17 cellular contexts compared by ENCODE assay signal in genomic region chr13:66714795-66715194, GRCh38.
A peak's percentile ranks its signal among the peaks of the same experiment; 100 is the strongest.
DNase-seq lines count a peak whose midpoint lies in the region; ATAC-seq and TF ChIP-seq lines count a peak whose summit lies in the region.
"Had no signal": no experiment of that assay in that cellular context is flagged by ENCODE, and none has a peak within 500 bp of the region (broad histone marks: within the 10 kb centered on the region; RNA-seq: fewer than 3 reads in every experiment).

No MANE protein-coding gene starts in this region.

- H3K9ac ChIP-seq in endodermal cell (ENCODE audit: extremely low read depth, low read length, poor library complexity, severe bottlenecking), result no peak overlapping the region

- no peak overlapping the region for H3K27ac Mint-ChIP-seq in endodermal cell
- H3K27ac Mint-ChIP-seq: activated naive CD8-positive, alpha-beta T cell treated with anti-CD3 and anti-CD28 coated beads, Interleukin-2, amount 50 U/mL, for 24 hours; CD8-positive, alpha-beta T cell had no signal

- H3K27me3 Mint-ChIP-seq in endodermal cell (ENCODE audit: insufficient read depth), result no peaks in the 10 kb centered on the region
- H3K27me3 Mint-ChIP-seq in activated T-cell treated with anti-CD3 and anti-CD28 coated beads, Interleukin-2, amount 50 U/mL, for 4 hours (ENCODE audit: low read depth), result no peaks in the 10 kb centered on the region
- H3K27me3 Mint-ChIP-seq: activated naive CD8-positive, alpha-beta T cell treated with anti-CD3 and anti-CD28 coated beads, Interleukin-2, amount 50 U/mL, for 24 hours had no signal

- no peak for ATAC-seq in activated T-cell treated with anti-CD3 and anti-CD28 coated beads, Interleukin-2, amount 50 U/mL, for 4 hours
- ATAC-seq: activated naive CD8-positive, alpha-beta T cell treated with anti-CD3 and anti-CD28 coated beads, Interleukin-2, amount 50 U/mL, for 24 hours; CD8-positive, alpha-beta T cell; heart right ventricle; left cardiac atrium had no signal

- H3K27ac ChIP-seq in endodermal cell (ENCODE audit: low read depth, low read length), result no peak overlapping the region
- H3K27ac ChIP-seq: heart right ventricle, thyroid gland had no signal

- peak; percentile 1 for DNase-seq in EH (ENCODE audit: low read depth)
- DNase-seq in NAMALWA (ENCODE audit: low spot score), result peak; percentile 22
- DNase-seq in endodermal cell, result no peak
- DNase-seq in retinal pigment epithelial cell (ENCODE audit: low read depth), result no peak
- DNase-seq in NCI-H510A treated with DMSO at 0.1 percent for 48 hours (lab: John Stamatoyannopoulos, UW), result no peak
- DNase-seq in activated T-cell treated with anti-CD3 and anti-CD28 coated beads, Interleukin-2, amount 50 U/mL, for 4 hours, result no peak
- DNase-seq in activated CD4-positive, alpha-beta T cell treated with anti-CD3 and anti-CD28 coated beads for 48 hours, result no peak
- DNase-seq: activated CD4-positive, alpha-beta T cell treated with anti-CD3 and anti-CD28 coated beads for 4 hours; activated naive CD8-positive, alpha-beta T cell treated with anti-CD3 and anti-CD28 coated beads, Interleukin-2, amount 50 U/mL, for 24 hours; activated T-cell treated with anti-CD3 and anti-CD28 coated beads, Interleukin-2, amount 50 U/mL, for 1 hour; CD8-positive, alpha-beta T cell; heart right ventricle; left cardiac atrium; NCI-H1417 treated with DMSO at 0.1 percent for 48 hours; NCI-H446 treated with DMSO at 0.1 percent for 48 hours; stimulated activated CD4-positive, alpha-beta T cell treated with anti-CD3 and anti-CD28 coated beads, Interleukin-2, amount 100 ng/mL, for 24 hours; thyroid gland had no signal

- no peaks in the 10 kb centered on the region for H3K9me3 ChIP-seq in endodermal cell (ENCODE audit: control insufficient read depth, low read length)
- H3K9me3 ChIP-seq: heart right ventricle, thyroid gland had no signal

- H3K4me3 ChIP-seq in endodermal cell (ENCODE audit: low read length) (no peak overlapping the region), retinal pigment epithelial cell (ENCODE audit: low read length) (no peak overlapping the region)
- H3K4me3 ChIP-seq: heart right ventricle, thyroid gland had no signal

- H3K4me3 Mint-ChIP-seq in endodermal cell, result no peak overlapping the region
- no peak overlapping the region for H3K4me3 Mint-ChIP-seq in activated T-cell treated with anti-CD3 and anti-CD28 coated beads, Interleukin-2, amount 50 U/mL, for 4 hours
- H3K4me3 Mint-ChIP-seq: activated naive CD8-positive, alpha-beta T cell treated with anti-CD3 and anti-CD28 coated beads, Interleukin-2, amount 50 U/mL, for 24 hours; CD8-positive, alpha-beta T cell had no signal

- no peaks in the 10 kb centered on the region for H3K4me1 ChIP-seq in endodermal cell (ENCODE audit: control insufficient read depth, insufficient read depth, low read length)
- H3K4me1 ChIP-seq: heart right ventricle, thyroid gland had no signal

- H3K36me3 Mint-ChIP-seq in endodermal cell (ENCODE audit: low read depth), result no peaks in the 10 kb centered on the region
- no peaks in the 10 kb centered on the region for H3K36me3 Mint-ChIP-seq in activated T-cell treated with anti-CD3 and anti-CD28 coated beads, Interleukin-2, amount 50 U/mL, for 4 hours (ENCODE audit: insufficient read depth)
- H3K36me3 Mint-ChIP-seq: CD8-positive, alpha-beta T cell had no signal

- H3K4me1 Mint-ChIP-seq in endodermal cell, result no peaks in the 10 kb centered on the region
- no peaks in the 10 kb centered on the region for H3K4me1 Mint-ChIP-seq in activated T-cell treated with anti-CD3 and anti-CD28 coated beads, Interleukin-2, amount 50 U/mL, for 4 hours (ENCODE audit: low read depth)
- H3K4me1 Mint-ChIP-seq: activated naive CD8-positive, alpha-beta T cell treated with anti-CD3 and anti-CD28 coated beads, Interleukin-2, amount 50 U/mL, for 24 hours had no signal

- TF ChIP-seq CTCF in endodermal cell (conservative IDR thresholded peaks at IDR 0.05) (peak; percentile 58), retinal pigment epithelial cell (conservative IDR thresholded peaks at IDR 0.05; ENCODE audit: low read depth, low read length) (peak; percentile 23)

- H3K36me3 ChIP-seq in endodermal cell (ENCODE audit: control insufficient read depth, insufficient read depth, low read length), result no peaks in the 10 kb centered on the region
- H3K36me3 ChIP-seq: heart right ventricle, thyroid gland had no signal

- H3K9me3 Mint-ChIP-seq in endodermal cell, result no peaks in the 10 kb centered on the region
- H3K9me3 Mint-ChIP-seq in activated T-cell treated with anti-CD3 and anti-CD28 coated beads, Interleukin-2, amount 50 U/mL, for 4 hours, result no peaks in the 10 kb centered on the region

- no peaks in the 10 kb centered on the region for H3K27me3 ChIP-seq in endodermal cell (ENCODE audit: control insufficient read depth, insufficient read depth, low read length, poor library complexity, severe bottlenecking)
- H3K27me3 ChIP-seq: heart right ventricle, thyroid gland had no signal

Comparison
In these comparisons a context has a peak if more than half of its experiments do, and no peak if none do; other contexts are left out.
1. DNase-seq: peak in EH (single experiment) and NAMALWA (single experiment); none in endodermal cell (single experiment), retinal pigment epithelial cell (single experiment), NCI-H510A treated with DMSO at 0.1 percent for 48 hours (single experiment), activated T-cell treated with anti-CD3 and anti-CD28 coated beads, Interleukin-2, amount 50 U/mL, for 4 hours (single experiment) and activated CD4-positive, alpha-beta T cell treated with anti-CD3 and anti-CD28 coated beads for 48 hours (single experiment).